Comparison of ENCODE assay signal across 22 cellular contexts in genomic region chr2:232219932-232220331, GRCh38.
"Had no signal": no experiment of that assay in that cellular context is flagged by ENCODE, and none has a peak within 500 bp of the region (broad histone marks: within the 10 kb centered on the region; RNA-seq: fewer than 3 reads in every experiment).

No MANE protein-coding gene starts in this region.

- H3K36me3 ChIP-seq: breast epithelium, right atrium auricular region, thoracic aorta had no signal

- H3K27ac ChIP-seq: breast epithelium, heart left ventricle, right atrium auricular region, thoracic aorta had no signal

- H3K4me2 ChIP-seq: smooth muscle cell had no signal

- DNase-seq: activated CD4-positive, alpha-beta T cell treated with anti-CD3 and anti-CD28 coated beads, Interleukin-2, amount 10 ng/mL, durations not matched to agents 24 days and 14 days; activated CD4-positive, CD25-positive, alpha-beta regulatory T cell treated with anti-CD3 and anti-CD28 coated beads, Interleukin-2, amount 50 U/mL, for 72 hours; activated CD8-positive, alpha-beta T cell treated with anti-CD3 and anti-CD28 coated beads for 36 hours; activated naive CD4-positive, alpha-beta T cell; activated T-cell treated with anti-CD3 and anti-CD28 coated beads, Interleukin-2, amount 50 U/mL, for 4 hours; central memory CD4-positive, alpha-beta T cell; foreskin fibroblast; heart left ventricle; hypothalamus; immature natural killer cell; kidney; left colon; mammary epithelial cell; occipital lobe; stimulated activated CD4-positive, alpha-beta T cell treated with anti-CD3 and anti-CD28 coated beads, Interleukin-15, amount 100 ng/mL, for 24 hours; stimulated activated naive CD8-positive, alpha-beta T cell treated with anti-CD3 and anti-CD28 coated beads, Interleukin-15, Interleukin-2, amounts not matched to agents 100 U/mL and 50 U/mL, for 24 hours; T1000; trophoblast cell had no signal

- H3K4me3 ChIP-seq: breast epithelium, heart left ventricle, right atrium auricular region, smooth muscle cell, thoracic aorta had no signal

- H3K4me1 ChIP-seq: breast epithelium had no signal

- H3K9me3 ChIP-seq: breast epithelium, heart left ventricle, right atrium auricular region, thoracic aorta had no signal

- H3K27me3 ChIP-seq: breast epithelium, heart left ventricle, right atrium auricular region had no signal
